ENCODE assay signal across 31 cellular contexts in the genomic region with DNA sequence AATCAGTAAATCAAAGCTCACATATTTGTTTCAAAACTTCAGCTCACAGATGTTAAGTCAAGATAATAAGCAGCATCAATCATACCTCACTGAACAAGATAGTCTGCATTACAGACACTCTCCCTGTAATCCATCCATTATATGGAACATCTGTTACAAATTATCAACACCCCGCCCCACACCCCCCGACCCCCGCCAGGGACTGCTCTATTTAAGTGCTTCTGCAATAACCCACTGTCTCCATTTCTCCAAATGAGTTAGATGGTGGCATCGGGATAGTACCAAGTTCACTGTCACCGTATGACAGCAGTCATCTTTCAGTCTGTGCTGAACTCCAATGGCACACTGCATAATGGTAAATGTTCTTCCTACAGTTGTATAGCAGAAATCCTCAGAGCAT.
"Had no signal": no experiment of that assay in that cellular context is flagged by ENCODE, and none has a peak within 500 bp of the region (broad histone marks: within the 10 kb centered on the region; RNA-seq: fewer than 3 reads in every experiment).

No MANE protein-coding gene starts in this region.

- H3K9me3 ChIP-seq: Peyer's patch had no signal

- H3K36me3 ChIP-seq: Peyer's patch, WERI-Rb-1 had no signal

- H3K4me3 ChIP-seq: K562, Peyer's patch had no signal

- DNase-seq: activated CD4-positive, alpha-beta memory T cell treated with anti-CD3 and anti-CD28 coated beads, Interleukin-2, amount 10 ng/mL, durations not matched to agents 7 days and 5 days; activated CD4-positive, alpha-beta T cell treated with anti-CD3 and anti-CD28 coated beads for 1 hour; activated CD4-positive, alpha-beta T cell treated with anti-CD3 and anti-CD28 coated beads for 48 hours; activated CD4-positive, CD25-positive, alpha-beta regulatory T cell; activated CD8-positive, alpha-beta memory T cell treated with anti-CD3 and anti-CD28 coated beads for 24 hours; activated CD8-positive, alpha-beta memory T cell treated with anti-CD3 and anti-CD28 coated beads, Interleukin-2, amount 10 ng/mL, durations not matched to agents 7 days and 5 days; activated CD8-positive, alpha-beta memory T cell treated with anti-CD3 and anti-CD28 coated beads, Interleukin-2, amount 50 U/mL, for 48 hours; activated effector memory CD4-positive, alpha-beta T cell treated with Interleukin-2 at 50 U/mL for 16 hours; activated naive CD4-positive, alpha-beta T cell treated with anti-CD3 and anti-CD28 coated beads, Interleukin-2, amount 10 ng/mL, durations not matched to agents 7 days and 5 days; activated naive CD8-positive, alpha-beta T cell treated with anti-CD3 and anti-CD28 coated beads, Interleukin-2, amount 50 U/mL, for 24 hours; activated T-cell treated with anti-CD3 and anti-CD28 coated beads, Interleukin-2, amount 50 U/mL, for 48 hours; anterior cingulate cortex; central memory CD4-positive, alpha-beta T cell; NCI-H1105 treated with DMSO at 0.1 percent for 48 hours; NCI-H146; NCI-H187; NCI-H2029 treated with DMSO at 0.1 percent for 48 hours; NCI-H2107; NCI-H226; NCI-H446 treated with DMSO at 0.1 percent for 48 hours; NCI-H526 treated with DMSO at 0.1 percent for 48 hours; NK-92 treated with Interleukin-12 subunit alpha and Interleukin-12 subunit beta, amount 100 ng/mL, for 24 hours; PC-3; Peyer's patch; RPMI8226; SHP77 treated with DMSO at 0.1 percent for 48 hours; T1000; WERI-Rb-1 had no signal

- FAIRE-seq: bronchial epithelial cell, colon, K562 had no signal

- H3K27ac ChIP-seq: Peyer's patch, WERI-Rb-1 had no signal

- H3K27me3 ChIP-seq: Peyer's patch had no signal
